Comparison of ENCODE assay signal across 1 cellular context in genomic region chr9:111700776-111701175, GRCh38.
TF ChIP-seq lines count a peak whose summit lies in the region.

No MANE protein-coding gene starts in this region.

TF ChIP-seq in HepG2, 621 proteins besides CTCF, POLR2A, EP300 and RAD21:
- TF ChIP-seq REL (CRISPR knock-in tag; conservative IDR thresholded peaks at IDR 0.05) (no peak), MAFF (IDR thresholded peaks at IDR 0.05; ENCODE audit: low read depth, low read length) (peak; percentile 91), HNF4A (CRISPR knock-in tag; IDR thresholded peaks at IDR 0.05) (0 out of 2 replicates have a peak, but pooled peaks have one; percentile 16), MAFK (conservative IDR thresholded peaks at IDR 0.05 in 1 of 2, IDR thresholded peaks at IDR 0.05 in 1 of 2; ENCODE audit: low read length in 2 of 2) (peak; percentile 88 to 93)
